In the genomic region with DNA sequence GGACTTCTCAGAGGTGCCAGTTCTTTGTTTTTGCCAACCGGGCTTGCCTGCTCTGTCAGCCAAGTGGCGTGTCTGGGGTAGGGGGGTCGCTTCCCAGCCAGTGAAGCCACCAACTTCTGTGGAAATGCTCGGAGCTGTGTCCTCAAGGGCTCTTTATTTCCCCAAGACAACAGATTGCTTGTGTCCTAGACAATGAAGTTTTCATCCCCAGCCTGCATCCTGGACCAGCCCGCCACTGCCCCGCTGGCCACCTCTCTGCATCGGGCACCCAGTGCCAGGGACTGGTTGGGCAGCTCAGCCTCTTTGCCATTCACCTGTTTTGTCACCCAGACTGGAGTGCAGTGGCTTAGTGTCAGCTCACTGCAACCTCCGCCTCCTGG, we compare ENCODE assay signal across 13 cellular contexts. TPM values are rescaled to one million over a fixed set of nuclear protein-coding genes. Genes with fewer than 3 reads are reported as not detected.
A peak's percentile ranks its signal among the peaks of the same experiment; 100 is the strongest.
DNase-seq lines count a peak whose midpoint lies in the region; ATAC-seq and TF ChIP-seq lines count a peak whose summit lies in the region.
"Had no signal": no experiment of that assay in that cellular context is flagged by ENCODE, and none has a peak within 500 bp of the region (broad histone marks: within the 10 kb centered on the region; RNA-seq: fewer than 3 reads in every experiment).

No MANE protein-coding gene starts in this region.

- intact Hi-C loops in Right ventricle myocardium superior (cut with DNase I) (no loop called here), left ventricle myocardium superior (cut with micrococcal nuclease) (no loop called here), uterus (cut with DNase I; ENCODE audit: low total_unique reads) (no loop called here)
- intact Hi-C loops in activated naive CD4-positive, alpha-beta T cell treated with anti-CD3 and anti-CD28 coated beads for 36 hours (cut with micrococcal nuclease): loop anchor here (5.0 kb wide), 1 partner anchor 127 kb away; no protein-coding TSS in a partner anchor
- intact Hi-C loops in activated T-helper 2 cell treated with anti-CD3 and anti-CD28 coated beads, Interferon-gamma antibody, Interleukin-2, Interleukin-4, amounts not matched to agents 10 μg/mL and 5 μg/mL and 100 μg/mL, durations not matched to agents 14 hours and 24 hours and 36 hours (cut with micrococcal nuclease): no loop called here

- ATAC-seq in Right ventricle myocardium superior (ENCODE audit: poor library complexity) (no peak), left ventricle myocardium superior (no peak)
- ATAC-seq: WTC11 had no signal

- no peak overlapping the region for H3K27ac Mint-ChIP-seq in activated naive CD4-positive, alpha-beta T cell treated with anti-CD3 and anti-CD28 coated beads for 36 hours
- no peak overlapping the region for H3K27ac Mint-ChIP-seq in activated T-helper 2 cell treated with anti-CD3 and anti-CD28 coated beads, Interferon-gamma antibody, Interleukin-2, Interleukin-4, amounts not matched to agents 10 μg/mL and 5 μg/mL and 100 μg/mL, durations not matched to agents 14 hours and 24 hours and 36 hours
- H3K27ac Mint-ChIP-seq: stimulated activated naive CD8-positive, alpha-beta T cell treated with anti-CD3 and anti-CD28 coated beads, Interleukin-15, Interleukin-2, amounts not matched to agents 100 ng/mL and 50 ng/mL, for 24 hours had no signal

- H3K4me1 ChIP-seq in uterus: peaks cover 0 to 30% of the 10 kb centered on the region in 2 donors

- H3K4me1 Mint-ChIP-seq in activated naive CD4-positive, alpha-beta T cell treated with anti-CD3 and anti-CD28 coated beads for 36 hours (ENCODE audit: low read depth): peaks cover 39% of the 10 kb centered on the region
- H3K4me1 Mint-ChIP-seq in activated T-helper 2 cell treated with anti-CD3 and anti-CD28 coated beads, Interferon-gamma antibody, Interleukin-2, Interleukin-4, amounts not matched to agents 10 μg/mL and 5 μg/mL and 100 μg/mL, durations not matched to agents 14 hours and 24 hours and 36 hours (ENCODE audit: low read depth): peaks cover 24% of the 10 kb centered on the region

- no peaks in the 10 kb centered on the region for H3K27me3 Mint-ChIP-seq in activated naive CD4-positive, alpha-beta T cell treated with anti-CD3 and anti-CD28 coated beads for 36 hours (ENCODE audit: low read depth)
- no peaks in the 10 kb centered on the region for H3K27me3 Mint-ChIP-seq in activated T-helper 2 cell treated with anti-CD3 and anti-CD28 coated beads, Interferon-gamma antibody, Interleukin-2, Interleukin-4, amounts not matched to agents 10 μg/mL and 5 μg/mL and 100 μg/mL, durations not matched to agents 14 hours and 24 hours and 36 hours (ENCODE audit: low read depth)
- H3K27me3 Mint-ChIP-seq: stimulated activated naive CD8-positive, alpha-beta T cell treated with anti-CD3 and anti-CD28 coated beads, Interleukin-15, Interleukin-2, amounts not matched to agents 100 ng/mL and 50 ng/mL, for 24 hours had no signal

- no peak for TF ChIP-seq CTCF in uterus (IDR thresholded peaks at IDR 0.05)

- DNase-seq in Right ventricle myocardium superior: peak; percentile 38
- DNase-seq in left ventricle myocardium superior: no peak
- peak; percentile 29 for DNase-seq in foreskin melanocyte
- peak; percentile 71 for DNase-seq in occipital lobe (lab: John Stamatoyannopoulos, UW)
- DNase-seq in uterus: no peak
- DNase-seq in activated naive CD4-positive, alpha-beta T cell treated with anti-CD3 and anti-CD28 coated beads for 36 hours: no peak
- DNase-seq in activated T-helper 2 cell treated with anti-CD3 and anti-CD28 coated beads, Interferon-gamma antibody, Interleukin-2, Interleukin-4, amounts not matched to agents 10 μg/mL and 5 μg/mL and 100 μg/mL, durations not matched to agents 14 hours and 24 hours and 36 hours (ENCODE audit: low spot score): no peak
- no peak for DNase-seq in stimulated activated naive CD4-positive, alpha-beta T cell (lab: John Stamatoyannopoulos, UW)
- DNase-seq: kidney; MM.1S; stimulated activated CD4-positive, alpha-beta T cell treated with anti-CD3 and anti-CD28 coated beads, Interleukin-4, amount 100 ng/mL, for 1 hour had no signal

- no peaks in the 10 kb centered on the region for H3K9me3 Mint-ChIP-seq in activated naive CD4-positive, alpha-beta T cell treated with anti-CD3 and anti-CD28 coated beads for 36 hours
- H3K9me3 Mint-ChIP-seq in activated T-helper 2 cell treated with anti-CD3 and anti-CD28 coated beads, Interferon-gamma antibody, Interleukin-2, Interleukin-4, amounts not matched to agents 10 μg/mL and 5 μg/mL and 100 μg/mL, durations not matched to agents 14 hours and 24 hours and 36 hours: no peaks in the 10 kb centered on the region
- H3K9me3 Mint-ChIP-seq: stimulated activated naive CD8-positive, alpha-beta T cell treated with anti-CD3 and anti-CD28 coated beads, Interleukin-15, Interleukin-2, amounts not matched to agents 100 ng/mL and 50 ng/mL, for 24 hours; WTC11 had no signal

- no peak for TF ChIP-seq POLR2A in uterus (IDR thresholded peaks at IDR 0.05)

- H3K36me3 Mint-ChIP-seq in activated naive CD4-positive, alpha-beta T cell treated with anti-CD3 and anti-CD28 coated beads for 36 hours (ENCODE audit: low read depth): no peaks in the 10 kb centered on the region
- peaks cover 6% of the 10 kb centered on the region for H3K36me3 Mint-ChIP-seq in activated T-helper 2 cell treated with anti-CD3 and anti-CD28 coated beads, Interferon-gamma antibody, Interleukin-2, Interleukin-4, amounts not matched to agents 10 μg/mL and 5 μg/mL and 100 μg/mL, durations not matched to agents 14 hours and 24 hours and 36 hours (ENCODE audit: low read depth)
- H3K36me3 Mint-ChIP-seq: WTC11 had no signal

- H3K4me3 ChIP-seq in uterus: no peak overlapping the region

- H3K27ac ChIP-seq in uterus: peak overlapping the region; percentile 33 to 34

- no peaks in the 10 kb centered on the region for H3K9me3 ChIP-seq in uterus

- no peak overlapping the region for H3K4me3 Mint-ChIP-seq in activated naive CD4-positive, alpha-beta T cell treated with anti-CD3 and anti-CD28 coated beads for 36 hours
- H3K4me3 Mint-ChIP-seq in activated T-helper 2 cell treated with anti-CD3 and anti-CD28 coated beads, Interferon-gamma antibody, Interleukin-2, Interleukin-4, amounts not matched to agents 10 μg/mL and 5 μg/mL and 100 μg/mL, durations not matched to agents 14 hours and 24 hours and 36 hours (ENCODE audit: low read depth): no peak overlapping the region
- H3K4me3 Mint-ChIP-seq: stimulated activated naive CD8-positive, alpha-beta T cell treated with anti-CD3 and anti-CD28 coated beads, Interleukin-15, Interleukin-2, amounts not matched to agents 100 ng/mL and 50 ng/mL, for 24 hours; WTC11 had no signal

- CTCF ChIA-PET in activated naive CD4-positive, alpha-beta T cell treated with anti-CD3 and anti-CD28 coated beads for 36 hours (lab: Charles Lee): interaction anchor here (1.4 to 6.6 kb wide), 2 partner anchors 26 to 40 kb away, joined by 4 to 41 read pairs; no protein-coding TSS in a partner anchor

- no peaks in the 10 kb centered on the region for H3K36me3 ChIP-seq in uterus

- no peaks in the 10 kb centered on the region for H3K27me3 ChIP-seq in uterus

RNA-seq across cellular contexts. Expression of a gene that starts 3.7 kb away (rescaled TPM):
- total RNA-seq in Right ventricle myocardium superior: 136 TPM
- 162 TPM for total RNA-seq in left ventricle myocardium superior
- total RNA-seq in occipital lobe: 76.9 TPM
- total RNA-seq in uterus: 10 to 100 TPM; 17.4 to 95.8 (median 60.1) TPM
- total RNA-seq in activated naive CD4-positive, alpha-beta T cell treated with anti-CD3 and anti-CD28 coated beads for 36 hours: 10 to 100 TPM; 61.9 to 69.6 TPM
- 85.9 and 86.1 TPM in 2 replicates for total RNA-seq in activated T-helper 2 cell treated with anti-CD3 and anti-CD28 coated beads, Interferon-gamma antibody, Interleukin-2, Interleukin-4, amounts not matched to agents 10 μg/mL and 5 μg/mL and 100 μg/mL, durations not matched to agents 14 hours and 24 hours and 36 hours

RNA-seq across cellular contexts. Expression of a gene that starts 19.2 kb away (rescaled TPM):
- total RNA-seq in Right ventricle myocardium superior (100.0 TPM), left ventricle myocardium superior (97.0 TPM), occipital lobe (52.3 TPM), uterus (100 to 1,000 TPM in 1 of 4 donors, 10 to 100 TPM in 3; 44.1 to 161 (median 62.8) TPM)
- total RNA-seq in activated naive CD4-positive, alpha-beta T cell treated with anti-CD3 and anti-CD28 coated beads for 36 hours: 10 to 100 TPM in 1 of 2 experiments, 1 to 10 TPM in 1; 9.2 to 10.3 TPM
- 10.2 and 13.0 TPM in 2 replicates for total RNA-seq in activated T-helper 2 cell treated with anti-CD3 and anti-CD28 coated beads, Interferon-gamma antibody, Interleukin-2, Interleukin-4, amounts not matched to agents 10 μg/mL and 5 μg/mL and 100 μg/mL, durations not matched to agents 14 hours and 24 hours and 36 hours

RNA-seq across cellular contexts. Expression of a gene that starts 29.9 kb away (rescaled TPM):
- 13.9 TPM for total RNA-seq in Right ventricle myocardium superior
- total RNA-seq in left ventricle myocardium superior: 11.7 TPM
- total RNA-seq in occipital lobe: 0.94 TPM
- 10 to 100 TPM in 3 of 4 donors, under 1 TPM in 1; 0.76 to 21.2 (median 13.5) TPM for total RNA-seq in uterus
- not detected for total RNA-seq in activated naive CD4-positive, alpha-beta T cell treated with anti-CD3 and anti-CD28 coated beads for 36 hours
- 7.1 and 7.4 TPM in 2 replicates for total RNA-seq in activated T-helper 2 cell treated with anti-CD3 and anti-CD28 coated beads, Interferon-gamma antibody, Interleukin-2, Interleukin-4, amounts not matched to agents 10 μg/mL and 5 μg/mL and 100 μg/mL, durations not matched to agents 14 hours and 24 hours and 36 hours

RNA-seq across cellular contexts. Expression of a gene that starts 50.8 kb away (rescaled TPM):
- total RNA-seq in Right ventricle myocardium superior: 21.8 TPM
- 22.8 TPM for total RNA-seq in left ventricle myocardium superior
- 5.1 TPM for total RNA-seq in occipital lobe
- total RNA-seq in uterus: 10 to 100 TPM in 3 of 4 donors, 1 to 10 TPM in 1; 4.1 to 36.6 (median 24.8) TPM
- under 1 TPM; 0.17 to 0.36 TPM for total RNA-seq in activated naive CD4-positive, alpha-beta T cell treated with anti-CD3 and anti-CD28 coated beads for 36 hours
- total RNA-seq in activated T-helper 2 cell treated with anti-CD3 and anti-CD28 coated beads, Interferon-gamma antibody, Interleukin-2, Interleukin-4, amounts not matched to agents 10 μg/mL and 5 μg/mL and 100 μg/mL, durations not matched to agents 14 hours and 24 hours and 36 hours: 0.89 and 1.7 TPM in 2 replicates

RNA-seq across cellular contexts. Expression of a gene that starts 50.9 kb away (rescaled TPM):
- total RNA-seq in Right ventricle myocardium superior: 113 TPM
- 129 TPM for total RNA-seq in left ventricle myocardium superior
- total RNA-seq in occipital lobe: 49.9 TPM
- total RNA-seq in uterus: 100 to 1,000 TPM in 2 of 4 donors, 10 to 100 TPM in 2; 50.3 to 186 (median 98.5) TPM
- 100 to 1,000 TPM; 151 to 169 TPM for total RNA-seq in activated naive CD4-positive, alpha-beta T cell treated with anti-CD3 and anti-CD28 coated beads for 36 hours
- total RNA-seq in activated T-helper 2 cell treated with anti-CD3 and anti-CD28 coated beads, Interferon-gamma antibody, Interleukin-2, Interleukin-4, amounts not matched to agents 10 μg/mL and 5 μg/mL and 100 μg/mL, durations not matched to agents 14 hours and 24 hours and 36 hours: 336 and 347 TPM in 2 replicates

Comparison
In these comparisons a context has a peak if more than half of its experiments do, and no peak if none do; other contexts are left out.
1. DNase-seq: peak in Right ventricle myocardium superior (single experiment), foreskin melanocyte (single experiment) and occipital lobe (single experiment); none in left ventricle myocardium superior (single experiment), uterus (0 of 2), activated naive CD4-positive, alpha-beta T cell treated with anti-CD3 and anti-CD28 coated beads for 36 hours (single experiment), activated T-helper 2 cell treated with anti-CD3 and anti-CD28 coated beads, Interferon-gamma antibody, Interleukin-2, Interleukin-4, amounts not matched to agents 10 μg/mL and 5 μg/mL and 100 μg/mL, durations not matched to agents 14 hours and 24 hours and 36 hours (single experiment) and stimulated activated naive CD4-positive, alpha-beta T cell (0 of 6).